In the genomic region with DNA sequence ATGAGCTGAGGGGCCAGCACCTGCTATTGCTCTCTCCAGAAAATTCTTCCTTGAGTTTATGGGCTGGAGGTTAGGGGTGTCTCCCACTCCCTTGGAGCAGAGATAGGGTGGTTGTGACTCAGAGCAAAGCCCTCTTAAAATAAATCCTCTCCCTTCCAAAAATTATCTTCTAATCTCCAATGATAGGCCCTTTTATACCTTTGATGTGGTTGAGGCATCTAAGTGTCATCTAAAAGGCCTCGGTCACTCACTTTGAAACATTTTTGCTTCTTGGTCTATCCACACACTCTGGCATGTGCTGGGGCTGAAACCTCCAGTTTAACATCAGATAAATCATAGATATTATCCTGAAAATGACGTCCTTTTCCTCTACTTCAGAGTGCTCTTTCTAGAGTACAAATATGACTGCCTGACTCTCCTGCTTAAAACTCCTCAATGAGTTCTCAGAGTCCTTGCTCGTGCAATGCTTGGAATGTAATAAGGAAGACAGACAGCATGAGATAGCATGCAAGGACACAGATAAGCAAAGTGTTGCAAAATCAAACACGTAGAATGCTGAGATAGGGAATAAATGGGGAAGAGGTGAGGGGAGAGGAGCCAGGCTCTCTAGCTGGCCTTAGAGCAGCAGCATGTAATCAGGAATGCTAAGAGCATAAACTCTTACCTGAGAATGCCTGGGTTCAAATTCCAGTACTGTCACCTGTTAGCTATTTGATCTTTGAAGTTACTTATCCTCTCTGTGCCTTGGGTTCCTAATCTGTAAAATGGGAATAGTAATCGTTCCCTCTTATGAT, we compare ENCODE assay signal across 1 cellular context.
A peak's percentile ranks its signal among the peaks of the same experiment; 100 is the strongest.
TF ChIP-seq lines count a peak whose summit lies in the region.

No MANE protein-coding gene starts in this region.

TF ChIP-seq in K562, 482 proteins besides CTCF, POLR2A, EP300 and RAD21 (continued from another document and continues in another):
- TF ChIP-seq SREBF1 (IDR thresholded peaks at IDR 0.05; ENCODE audit: borderline replicate concordance, low read depth, low read length), result no peak
- no peak for TF ChIP-seq ZBTB17 (CRISPR knock-in tag; IDR thresholded peaks at IDR 0.05)
- TF ChIP-seq FOXM1 (IDR thresholded peaks at IDR 0.05; ENCODE audit: low read depth), result peak; percentile 52; the same call in 1 of the 2 replicates
- TF ChIP-seq FOXM1 (CRISPR knock-in tag; IDR thresholded peaks at IDR 0.05; ENCODE audit: low read depth), result no peak
- TF ChIP-seq RB1 (IDR thresholded peaks at IDR 0.05; ENCODE audit: low read depth), result no peak
- TF ChIP-seq ZNF311 (CRISPR knock-in tag; IDR thresholded peaks at IDR 0.05), result no peak
- TF ChIP-seq SIX5 (IDR thresholded peaks at IDR 0.05; ENCODE audit: borderline replicate concordance in 1 of 2, insufficient read depth in 1 of 2, low read depth in 1 of 2, low read length in 2 of 2), result no peak
- TF ChIP-seq, protein P1, sequence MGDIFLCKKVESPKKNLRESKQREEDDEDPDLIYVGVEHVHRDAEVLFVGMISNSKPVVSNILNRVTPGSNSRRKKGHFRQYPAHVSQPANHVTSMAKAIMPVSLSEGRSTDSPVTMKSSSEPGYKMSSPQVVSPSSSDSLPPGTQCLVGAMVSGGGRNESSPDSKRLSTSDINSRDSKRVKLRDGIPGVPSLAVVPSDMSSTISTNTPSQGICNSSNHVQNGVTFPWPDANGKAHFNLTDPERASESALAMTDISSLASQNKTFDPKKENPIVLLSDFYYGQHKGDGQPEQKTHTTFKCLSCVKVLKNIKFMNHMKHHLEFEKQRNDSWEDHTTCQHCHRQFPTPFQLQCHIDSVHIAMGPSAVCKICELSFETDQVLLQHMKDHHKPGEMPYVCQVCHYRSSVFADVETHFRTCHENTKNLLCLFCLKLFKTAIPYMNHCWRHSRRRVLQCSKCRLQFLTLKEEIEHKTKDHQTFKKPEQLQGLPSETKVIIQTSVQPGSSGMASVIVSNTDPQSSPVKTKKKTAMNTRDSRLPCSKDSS (IDR thresholded peaks at IDR 0.05; ENCODE audit: low read depth, partially characterized antibody), result no peak
- TF ChIP-seq, protein P2, sequence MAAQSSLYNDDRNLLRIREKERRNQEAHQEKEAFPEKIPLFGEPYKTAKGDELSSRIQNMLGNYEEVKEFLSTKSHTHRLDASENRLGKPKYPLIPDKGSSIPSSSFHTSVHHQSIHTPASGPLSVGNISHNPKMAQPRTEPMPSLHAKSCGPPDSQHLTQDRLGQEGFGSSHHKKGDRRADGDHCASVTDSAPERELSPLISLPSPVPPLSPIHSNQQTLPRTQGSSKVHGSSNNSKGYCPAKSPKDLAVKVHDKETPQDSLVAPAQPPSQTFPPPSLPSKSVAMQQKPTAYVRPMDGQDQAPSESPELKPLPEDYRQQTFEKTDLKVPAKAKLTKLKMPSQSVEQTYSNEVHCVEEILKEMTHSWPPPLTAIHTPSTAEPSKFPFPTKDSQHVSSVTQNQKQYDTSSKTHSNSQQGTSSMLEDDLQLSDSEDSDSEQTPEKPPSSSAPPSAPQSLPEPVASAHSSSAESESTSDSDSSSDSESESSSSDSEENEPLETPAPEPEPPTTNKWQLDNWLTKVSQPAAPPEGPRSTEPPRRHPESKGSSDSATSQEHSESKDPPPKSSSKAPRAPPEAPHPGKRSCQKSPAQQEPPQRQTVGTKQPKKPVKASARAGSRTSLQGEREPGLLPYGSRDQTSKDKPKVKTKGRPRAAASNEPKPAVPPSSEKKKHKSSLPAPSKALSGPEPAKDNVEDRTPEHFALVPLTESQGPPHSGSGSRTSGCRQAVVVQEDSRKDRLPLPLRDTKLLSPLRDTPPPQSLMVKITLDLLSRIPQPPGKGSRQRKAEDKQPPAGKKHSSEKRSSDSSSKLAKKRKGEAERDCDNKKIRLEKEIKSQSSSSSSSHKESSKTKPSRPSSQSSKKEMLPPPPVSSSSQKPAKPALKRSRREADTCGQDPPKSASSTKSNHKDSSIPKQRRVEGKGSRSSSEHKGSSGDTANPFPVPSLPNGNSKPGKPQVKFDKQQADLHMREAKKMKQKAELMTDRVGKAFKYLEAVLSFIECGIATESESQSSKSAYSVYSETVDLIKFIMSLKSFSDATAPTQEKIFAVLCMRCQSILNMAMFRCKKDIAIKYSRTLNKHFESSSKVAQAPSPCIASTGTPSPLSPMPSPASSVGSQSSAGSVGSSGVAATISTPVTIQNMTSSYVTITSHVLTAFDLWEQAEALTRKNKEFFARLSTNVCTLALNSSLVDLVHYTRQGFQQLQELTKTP (IDR thresholded peaks at IDR 0.05; ENCODE audit: low read depth in 1 of 2, partially characterized antibody in 2 of 2), result no peak
- TF ChIP-seq, protein P3, sequence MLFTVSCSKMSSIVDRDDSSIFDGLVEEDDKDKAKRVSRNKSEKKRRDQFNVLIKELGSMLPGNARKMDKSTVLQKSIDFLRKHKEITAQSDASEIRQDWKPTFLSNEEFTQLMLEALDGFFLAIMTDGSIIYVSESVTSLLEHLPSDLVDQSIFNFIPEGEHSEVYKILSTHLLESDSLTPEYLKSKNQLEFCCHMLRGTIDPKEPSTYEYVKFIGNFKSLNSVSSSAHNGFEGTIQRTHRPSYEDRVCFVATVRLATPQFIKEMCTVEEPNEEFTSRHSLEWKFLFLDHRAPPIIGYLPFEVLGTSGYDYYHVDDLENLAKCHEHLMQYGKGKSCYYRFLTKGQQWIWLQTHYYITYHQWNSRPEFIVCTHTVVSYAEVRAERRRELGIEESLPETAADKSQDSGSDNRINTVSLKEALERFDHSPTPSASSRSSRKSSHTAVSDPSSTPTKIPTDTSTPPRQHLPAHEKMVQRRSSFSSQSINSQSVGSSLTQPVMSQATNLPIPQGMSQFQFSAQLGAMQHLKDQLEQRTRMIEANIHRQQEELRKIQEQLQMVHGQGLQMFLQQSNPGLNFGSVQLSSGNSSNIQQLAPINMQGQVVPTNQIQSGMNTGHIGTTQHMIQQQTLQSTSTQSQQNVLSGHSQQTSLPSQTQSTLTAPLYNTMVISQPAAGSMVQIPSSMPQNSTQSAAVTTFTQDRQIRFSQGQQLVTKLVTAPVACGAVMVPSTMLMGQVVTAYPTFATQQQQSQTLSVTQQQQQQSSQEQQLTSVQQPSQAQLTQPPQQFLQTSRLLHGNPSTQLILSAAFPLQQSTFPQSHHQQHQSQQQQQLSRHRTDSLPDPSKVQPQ (CRISPR knock-in tag; IDR thresholded peaks at IDR 0.05; ENCODE audit: borderline replicate concordance), result no peak
- TF ChIP-seq ELF4 (CRISPR knock-in tag; IDR thresholded peaks at IDR 0.05), result 0 out of 2 replicates have a peak, but pooled peaks have one; percentile 36
- TF ChIP-seq HIVEP1 (CRISPR knock-in tag; IDR thresholded peaks at IDR 0.05), result no peak
- no peak for TF ChIP-seq ZNF134 (CRISPR knock-in tag; conservative IDR thresholded peaks at IDR 0.05)
- no peak for TF ChIP-seq DNMT1 (IDR thresholded peaks at IDR 0.05)
- TF ChIP-seq, protein P4, sequence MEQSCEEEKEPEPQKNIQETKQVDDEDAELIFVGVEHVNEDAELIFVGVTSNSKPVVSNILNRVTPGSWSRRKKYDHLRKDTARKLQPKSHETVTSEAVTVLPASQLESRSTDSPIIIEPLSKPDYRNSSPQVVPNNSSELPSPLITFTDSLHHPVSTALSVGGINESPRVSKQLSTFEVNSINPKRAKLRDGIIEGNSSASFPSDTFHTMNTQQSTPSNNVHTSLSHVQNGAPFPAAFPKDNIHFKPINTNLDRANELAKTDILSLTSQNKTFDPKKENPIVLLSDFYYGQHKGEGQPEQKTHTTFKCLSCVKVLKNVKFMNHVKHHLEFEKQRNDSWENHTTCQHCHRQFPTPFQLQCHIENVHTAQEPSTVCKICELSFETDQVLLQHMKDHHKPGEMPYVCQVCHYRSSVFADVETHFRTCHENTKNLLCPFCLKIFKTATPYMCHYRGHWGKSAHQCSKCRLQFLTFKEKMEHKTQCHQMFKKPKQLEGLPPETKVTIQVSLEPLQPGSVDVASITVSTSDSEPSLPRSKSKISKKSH (CRISPR knock-in tag; IDR thresholded peaks at IDR 0.05), result no peak
- no peak for TF ChIP-seq CREB1 (IDR thresholded peaks at IDR 0.05)
- no peak for TF ChIP-seq CREB1 (CRISPR knock-in tag; IDR thresholded peaks at IDR 0.05)
- no peak for TF ChIP-seq U2AF1 (optimal IDR thresholded peaks at IDR 0.05; ENCODE audit: low read depth, low read length)
- TF ChIP-seq TARDBP (IDR thresholded peaks at IDR 0.05), result no peak
- no peak for TF ChIP-seq RBM15 (IDR thresholded peaks at IDR 0.05; ENCODE audit: insufficient read depth, low read length)
- TF ChIP-seq POU5F1 (IDR thresholded peaks at IDR 0.05; ENCODE audit: borderline replicate concordance, low read depth, low read length, partially characterized antibody), result no peak
- TF ChIP-seq TEAD2 (tag; IDR thresholded peaks at IDR 0.05), result peak; percentile 79
- no peak for TF ChIP-seq HDGF (IDR thresholded peaks at IDR 0.05)
- TF ChIP-seq YBX1 (IDR thresholded peaks at IDR 0.05), result no peak
- TF ChIP-seq POLR2H (tag; IDR thresholded peaks at IDR 0.05; ENCODE audit: low read depth), result no peak
- no peak for TF ChIP-seq ZBED1 (IDR thresholded peaks at IDR 0.05)
- TF ChIP-seq NCOA1 (IDR thresholded peaks at IDR 0.05; ENCODE audit: low read depth), result no peak
- TF ChIP-seq, protein P5, sequence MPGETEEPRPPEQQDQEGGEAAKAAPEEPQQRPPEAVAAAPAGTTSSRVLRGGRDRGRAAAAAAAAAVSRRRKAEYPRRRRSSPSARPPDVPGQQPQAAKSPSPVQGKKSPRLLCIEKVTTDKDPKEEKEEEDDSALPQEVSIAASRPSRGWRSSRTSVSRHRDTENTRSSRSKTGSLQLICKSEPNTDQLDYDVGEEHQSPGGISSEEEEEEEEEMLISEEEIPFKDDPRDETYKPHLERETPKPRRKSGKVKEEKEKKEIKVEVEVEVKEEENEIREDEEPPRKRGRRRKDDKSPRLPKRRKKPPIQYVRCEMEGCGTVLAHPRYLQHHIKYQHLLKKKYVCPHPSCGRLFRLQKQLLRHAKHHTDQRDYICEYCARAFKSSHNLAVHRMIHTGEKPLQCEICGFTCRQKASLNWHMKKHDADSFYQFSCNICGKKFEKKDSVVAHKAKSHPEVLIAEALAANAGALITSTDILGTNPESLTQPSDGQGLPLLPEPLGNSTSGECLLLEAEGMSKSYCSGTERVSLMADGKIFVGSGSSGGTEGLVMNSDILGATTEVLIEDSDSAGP (CRISPR knock-in tag; IDR thresholded peaks at IDR 0.05), result no peak
- TF ChIP-seq SMAD1 (IDR thresholded peaks at IDR 0.05; ENCODE audit: low read depth, low read length, partially characterized antibody), result no peak
- TF ChIP-seq, protein P6, sequence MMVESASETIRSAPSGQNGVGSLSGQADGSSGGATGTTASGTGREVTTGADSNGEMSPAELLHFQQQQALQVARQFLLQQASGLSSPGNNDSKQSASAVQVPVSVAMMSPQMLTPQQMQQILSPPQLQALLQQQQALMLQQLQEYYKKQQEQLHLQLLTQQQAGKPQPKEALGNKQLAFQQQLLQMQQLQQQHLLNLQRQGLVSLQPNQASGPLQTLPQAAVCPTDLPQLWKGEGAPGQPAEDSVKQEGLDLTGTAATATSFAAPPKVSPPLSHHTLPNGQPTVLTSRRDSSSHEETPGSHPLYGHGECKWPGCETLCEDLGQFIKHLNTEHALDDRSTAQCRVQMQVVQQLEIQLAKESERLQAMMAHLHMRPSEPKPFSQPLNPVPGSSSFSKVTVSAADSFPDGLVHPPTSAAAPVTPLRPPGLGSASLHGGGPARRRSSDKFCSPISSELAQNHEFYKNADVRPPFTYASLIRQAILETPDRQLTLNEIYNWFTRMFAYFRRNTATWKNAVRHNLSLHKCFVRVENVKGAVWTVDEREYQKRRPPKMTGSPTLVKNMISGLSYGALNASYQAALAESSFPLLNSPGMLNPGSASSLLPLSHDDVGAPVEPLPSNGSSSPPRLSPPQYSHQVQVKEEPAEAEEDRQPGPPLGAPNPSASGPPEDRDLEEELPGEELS (CRISPR knock-in tag; IDR thresholded peaks at IDR 0.05; ENCODE audit: borderline replicate concordance), result no peak
- no peak for TF ChIP-seq ZNF551 (CRISPR knock-in tag; IDR thresholded peaks at IDR 0.05)
- TF ChIP-seq NR2C1 (IDR thresholded peaks at IDR 0.05), result no peak
- TF ChIP-seq NR2C1 (tag; IDR thresholded peaks at IDR 0.05), result no peak
- TF ChIP-seq ZC3H4 (CRISPR knock-in tag; IDR thresholded peaks at IDR 0.05; ENCODE audit: borderline replicate concordance), result no peak
- TF ChIP-seq NBN (IDR thresholded peaks at IDR 0.05; ENCODE audit: low read depth), result no peak; the same call in 1 of the 2 replicates
- TF ChIP-seq MAFK (IDR thresholded peaks at IDR 0.05; ENCODE audit: low read length), result peak; percentile 39
- no peak for TF ChIP-seq ZNF263 (CRISPR knock-in tag; IDR thresholded peaks at IDR 0.05; ENCODE audit: borderline replicate concordance)
- TF ChIP-seq CXXC5 (CRISPR knock-in tag; IDR thresholded peaks at IDR 0.05), result peak; percentile 71
- no peak for TF ChIP-seq POLR2AphosphoS5 (IDR thresholded peaks at IDR 0.05; ENCODE audit: control insufficient read depth, insufficient read depth, low read depth, low read length)
- no peak for TF ChIP-seq WHSC1 (IDR thresholded peaks at IDR 0.05; ENCODE audit: low read length)
- peak; percentile 63; the same call in 1 of the 2 replicates for TF ChIP-seq BCOR (IDR thresholded peaks at IDR 0.05)
- peak; percentile 83 for TF ChIP-seq RBM25 (IDR thresholded peaks at IDR 0.05; ENCODE audit: low read depth, low read length, severe bottlenecking)
- no peak for TF ChIP-seq PURB (CRISPR knock-in tag; IDR thresholded peaks at IDR 0.05; ENCODE audit: low read depth)
- TF ChIP-seq, protein P7, sequence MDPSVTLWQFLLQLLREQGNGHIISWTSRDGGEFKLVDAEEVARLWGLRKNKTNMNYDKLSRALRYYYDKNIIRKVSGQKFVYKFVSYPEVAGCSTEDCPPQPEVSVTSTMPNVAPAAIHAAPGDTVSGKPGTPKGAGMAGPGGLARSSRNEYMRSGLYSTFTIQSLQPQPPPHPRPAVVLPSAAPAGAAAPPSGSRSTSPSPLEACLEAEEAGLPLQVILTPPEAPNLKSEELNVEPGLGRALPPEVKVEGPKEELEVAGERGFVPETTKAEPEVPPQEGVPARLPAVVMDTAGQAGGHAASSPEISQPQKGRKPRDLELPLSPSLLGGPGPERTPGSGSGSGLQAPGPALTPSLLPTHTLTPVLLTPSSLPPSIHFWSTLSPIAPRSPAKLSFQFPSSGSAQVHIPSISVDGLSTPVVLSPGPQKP (CRISPR knock-in tag; IDR thresholded peaks at IDR 0.05), result no peak
- TF ChIP-seq RBM17 (IDR thresholded peaks at IDR 0.05; ENCODE audit: borderline replicate concordance, low read depth, low read length), result no peak
- no peak for TF ChIP-seq SRF (CRISPR knock-in tag; IDR thresholded peaks at IDR 0.05)
- peak in 1 of 2 experiments; percentile 95; a peak in 3 of 4 replicates for TF ChIP-seq RCOR1 (IDR thresholded peaks at IDR 0.05; ENCODE audit: borderline replicate concordance in 1 of 2, low read depth in 2 of 2, low read length in 2 of 2)
- TF ChIP-seq ZNF584 (CRISPR knock-in tag; IDR thresholded peaks at IDR 0.05; ENCODE audit: low read depth), result no peak
- TF ChIP-seq ZNF146 (CRISPR knock-in tag; IDR thresholded peaks at IDR 0.05; ENCODE audit: unreplicated experiment), result no peak
- no peak for TF ChIP-seq ZNF282 (CRISPR knock-in tag; IDR thresholded peaks at IDR 0.05)
- no peak for TF ChIP-seq FOXJ2 (tag; IDR thresholded peaks at IDR 0.05)
- TF ChIP-seq PTRF (tag; IDR thresholded peaks at IDR 0.05), result no peak
